18 cellular contexts compared by ENCODE assay signal in the genomic region with DNA sequence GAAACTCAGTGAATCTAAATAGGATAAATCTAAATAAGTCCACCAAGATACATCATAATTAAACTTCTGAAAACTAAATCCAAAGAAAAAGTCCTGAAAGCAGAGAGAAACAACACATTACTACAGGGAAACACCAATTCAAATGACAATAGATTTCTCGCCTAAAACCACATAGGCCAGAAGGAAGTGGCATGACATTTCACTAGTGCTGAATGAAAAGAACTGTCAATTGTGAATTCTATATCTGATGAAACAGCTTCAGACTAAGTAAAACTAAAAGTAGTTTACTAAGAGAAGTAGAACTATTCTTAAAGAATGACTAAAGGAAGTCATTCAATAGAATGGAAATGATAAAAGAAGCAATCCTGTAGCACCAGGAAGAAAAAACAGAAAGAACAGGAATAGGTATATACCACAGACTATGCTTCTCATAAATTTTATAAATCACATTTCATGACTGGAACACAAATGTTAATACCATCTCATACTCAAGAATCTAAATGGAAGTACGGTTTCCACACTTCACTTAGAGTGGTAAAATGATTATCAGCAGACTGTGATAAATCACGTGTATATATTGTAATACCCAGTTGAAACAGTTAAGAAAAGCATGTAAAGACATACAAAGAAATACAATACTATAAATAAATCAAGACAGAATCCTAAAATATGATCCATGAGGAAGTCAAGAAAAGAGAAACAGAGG. TPM values are rescaled to one million over a fixed set of nuclear protein-coding genes. Genes with fewer than 3 reads are reported as not detected.
DNase-seq lines count a peak whose midpoint lies in the region; ATAC-seq and TF ChIP-seq lines count a peak whose summit lies in the region.
"Had no signal": no experiment of that assay in that cellular context is flagged by ENCODE, and none has a peak within 500 bp of the region (broad histone marks: within the 10 kb centered on the region; RNA-seq: fewer than 3 reads in every experiment).

No MANE protein-coding gene starts in this region.

- no peak overlapping the region for H3K27ac ChIP-seq in CD8-positive, alpha-beta T cell (ENCODE audit: low read depth, low read length)
- H3K27ac ChIP-seq in upper lobe of right lung, result no peak overlapping the region
- H3K27ac ChIP-seq: ascending aorta had no signal

- no peak for TF ChIP-seq CTCF in CD8-positive, alpha-beta T cell (IDR thresholded peaks at IDR 0.05)
- TF ChIP-seq CTCF in upper lobe of right lung (IDR thresholded peaks at IDR 0.05), result no peak

- POLR2A ChIA-PET in CD8-positive, alpha-beta T cell (lab: Charles Lee), result interaction anchor here (1.1 kb wide), 1 partner anchor 10 kb away, joined by 5 read pairs; no protein-coding TSS in a partner anchor
- POLR2A ChIA-PET in activated CD8-positive, alpha-beta T cell treated with anti-CD3 and anti-CD28 coated beads, Interleukin-2, amount 10 ng/mL, durations not matched to agents 7 days and 5 days (lab: Charles Lee), result interaction anchor here (0.6 to 1.6 kb wide), 4 partner anchors 14 to 75 kb away, joined by 3 to 4 read pairs (median 4); a partner anchor contains a TSS
- POLR2A ChIA-PET in naive thymus-derived CD8-positive, alpha-beta T cell (lab: Charles Lee), result no interaction called here

- CTCF ChIA-PET in CD8-positive, alpha-beta T cell (lab: Charles Lee), result interaction anchor here (1.8 kb wide), 1 partner anchor 20 kb away, joined by 9 read pairs; no protein-coding TSS in a partner anchor
- CTCF ChIA-PET in activated CD8-positive, alpha-beta T cell treated with anti-CD3 and anti-CD28 coated beads, Interleukin-2, amount 10 ng/mL, durations not matched to agents 7 days and 5 days (lab: Charles Lee), result interaction anchor here (1.1 to 3.5 kb wide), 4 partner anchors 14 to 37 kb away, joined by 3 to 11 read pairs (median 4); no protein-coding TSS in a partner anchor

- H3K36me3 ChIP-seq in CD8-positive, alpha-beta T cell (ENCODE audit: insufficient read depth, low read length), result no peaks in the 10 kb centered on the region
- H3K36me3 ChIP-seq in upper lobe of right lung (peaks cover 10% of the 10 kb centered on the region), HAP-1 (replicated peaks) (peaks cover 4% of the 10 kb centered on the region; the same call in 1 of the 2 replicates)
- H3K36me3 ChIP-seq: ascending aorta had no signal

- H3K9me3 ChIP-seq in CD8-positive, alpha-beta T cell (ENCODE audit: low read length), result no peaks in the 10 kb centered on the region
- no peaks in the 10 kb centered on the region for H3K9me3 ChIP-seq in upper lobe of right lung
- no peaks in the 10 kb centered on the region for H3K9me3 ChIP-seq in HAP-1
- H3K9me3 ChIP-seq: ascending aorta had no signal

- ATAC-seq in CD8-positive, alpha-beta T cell, result peak; percentile 74
- peak; percentile 87 for ATAC-seq in activated CD8-positive, alpha-beta T cell treated with anti-CD3 and anti-CD28 coated beads, Interleukin-2, amount 10 ng/mL, durations not matched to agents 7 days and 5 days
- peak; percentile 52 to 57 for ATAC-seq in naive thymus-derived CD8-positive, alpha-beta T cell
- no peak for ATAC-seq in upper lobe of right lung

- peaks cover 44% of the 10 kb centered on the region for H3K4me1 Mint-ChIP-seq in CD8-positive, alpha-beta T cell (ENCODE audit: low read depth)
- peaks cover 58% of the 10 kb centered on the region for H3K4me1 Mint-ChIP-seq in activated CD8-positive, alpha-beta T cell treated with anti-CD3 and anti-CD28 coated beads, Interleukin-2, amount 10 ng/mL, durations not matched to agents 7 days and 5 days (ENCODE audit: low read depth)
- peaks cover 11 to 49% (median 34%) of the 10 kb centered on the region in 4 donors for H3K4me1 Mint-ChIP-seq in naive thymus-derived CD8-positive, alpha-beta T cell

- peak overlapping the region; percentile 74 for H3K27ac Mint-ChIP-seq in CD8-positive, alpha-beta T cell
- H3K27ac Mint-ChIP-seq in activated CD8-positive, alpha-beta T cell treated with anti-CD3 and anti-CD28 coated beads, Interleukin-2, amount 10 ng/mL, durations not matched to agents 7 days and 5 days, result peak overlapping the region; percentile 97
- H3K27ac Mint-ChIP-seq in naive thymus-derived CD8-positive, alpha-beta T cell, result peak overlapping the region in 8 of 10 donors; percentile 26 to 83 (median 53)

- peaks cover 9% of the 10 kb centered on the region for H3K9me3 Mint-ChIP-seq in CD8-positive, alpha-beta T cell
- H3K9me3 Mint-ChIP-seq in activated CD8-positive, alpha-beta T cell treated with anti-CD3 and anti-CD28 coated beads, Interleukin-2, amount 10 ng/mL, durations not matched to agents 7 days and 5 days (ENCODE audit: insufficient read depth), result peaks cover 12% of the 10 kb centered on the region
- H3K9me3 Mint-ChIP-seq in naive thymus-derived CD8-positive, alpha-beta T cell, result peaks cover 0 to 15% (median 7%) of the 10 kb centered on the region in 9 donors

- peak overlapping the region; percentile 52 for H3K4me3 Mint-ChIP-seq in CD8-positive, alpha-beta T cell
- peak overlapping the region; percentile 73 for H3K4me3 Mint-ChIP-seq in activated CD8-positive, alpha-beta T cell treated with anti-CD3 and anti-CD28 coated beads, Interleukin-2, amount 10 ng/mL, durations not matched to agents 7 days and 5 days
- peak overlapping the region in 8 of 10 donors; percentile 7 to 53 (median 32) for H3K4me3 Mint-ChIP-seq in naive thymus-derived CD8-positive, alpha-beta T cell

- peaks cover 15% of the 10 kb centered on the region for H3K4me1 ChIP-seq in CD8-positive, alpha-beta T cell (ENCODE audit: insufficient read depth, low read length)
- H3K4me1 ChIP-seq in upper lobe of right lung (peaks cover 12% of the 10 kb centered on the region), HAP-1 (peaks cover 13% of the 10 kb centered on the region)
- H3K4me1 ChIP-seq: ascending aorta had no signal

- intact Hi-C loops in CD8-positive, alpha-beta T cell (cut with DNase I, micrococcal nuclease), result no loop called here
- intact Hi-C loops in upper lobe of right lung (cut with DNase I), result no loop called here

- H3K27me3 Mint-ChIP-seq in CD8-positive, alpha-beta T cell (ENCODE audit: low read depth), result no peaks in the 10 kb centered on the region
- no peaks in the 10 kb centered on the region for H3K27me3 Mint-ChIP-seq in activated CD8-positive, alpha-beta T cell treated with anti-CD3 and anti-CD28 coated beads, Interleukin-2, amount 10 ng/mL, durations not matched to agents 7 days and 5 days (ENCODE audit: low read depth)
- no peaks in the 10 kb centered on the region for H3K27me3 Mint-ChIP-seq in naive thymus-derived CD8-positive, alpha-beta T cell

- H3K27me3 ChIP-seq in CD8-positive, alpha-beta T cell (ENCODE audit: insufficient read depth, low read length), result no peaks in the 10 kb centered on the region
- no peaks in the 10 kb centered on the region for H3K27me3 ChIP-seq in upper lobe of right lung
- H3K27me3 ChIP-seq in HAP-1 (ENCODE audit: low read depth), result no peaks in the 10 kb centered on the region
- H3K27me3 ChIP-seq: ascending aorta had no signal

- in situ Hi-C loops in HAP-1 (cut with MboI; ENCODE audit: low sequenced_read_pairs), result no loop called here

- DNase-seq in CD8-positive, alpha-beta T cell, result no peak
- DNase-seq in Kasumi-1 (lab: John Stamatoyannopoulos, UW), result peak; percentile 23 to 46
- DNase-seq in activated CD8-positive, alpha-beta T cell treated with anti-CD3 and anti-CD28 coated beads, Interleukin-2, amount 10 ng/mL, durations not matched to agents 7 days and 5 days, result peak; percentile 50
- DNase-seq in naive thymus-derived CD8-positive, alpha-beta T cell, result peak in 2 of 10 donors; percentile 8 to 22
- no peak for DNase-seq in upper lobe of right lung
- DNase-seq in NCI-H2029 (lab: John Stamatoyannopoulos, UW), result no peak
- no peak for DNase-seq in HAP-1 (ENCODE audit: low spot score in 2 of 2)
- DNase-seq: Calu3; cerebellar nuclear complex; effector memory CD4-positive, alpha-beta T cell; head of caudate nucleus; IMR-90; NCI-H2081 treated with DMSO at 0.1 percent for 48 hours; NCI-H69; posterior cingulate gyrus; SHP77 treated with DMSO at 0.1 percent for 48 hours; stimulated activated CD4-positive, alpha-beta T cell treated with anti-CD3 and anti-CD28 coated beads, Interleukin-1b, Interleukin-23, amount 100 ng/mL, for 48 hours had no signal

- no peak overlapping the region for H3K4me3 ChIP-seq in CD8-positive, alpha-beta T cell (ENCODE audit: low read depth, low read length)
- H3K4me3 ChIP-seq in upper lobe of right lung (no peak overlapping the region), HAP-1 (no peak overlapping the region)
- H3K4me3 ChIP-seq: ascending aorta had no signal

- H3K36me3 Mint-ChIP-seq in CD8-positive, alpha-beta T cell, result peaks cover 43% of the 10 kb centered on the region
- peaks cover 50% of the 10 kb centered on the region for H3K36me3 Mint-ChIP-seq in activated CD8-positive, alpha-beta T cell treated with anti-CD3 and anti-CD28 coated beads, Interleukin-2, amount 10 ng/mL, durations not matched to agents 7 days and 5 days (ENCODE audit: low read depth)
- peaks cover 19 to 47% (median 22%) of the 10 kb centered on the region in 3 donors for H3K36me3 Mint-ChIP-seq in naive thymus-derived CD8-positive, alpha-beta T cell

RNA-seq across cellular contexts. Expression of a gene that starts 46.4 kb away (rescaled TPM):
- 10 to 100 TPM in 1 of 2 experiments, 1 to 10 TPM in 1; 7.5 to 10.7 TPM for total RNA-seq in CD8-positive, alpha-beta T cell
- total RNA-seq in activated CD8-positive, alpha-beta T cell treated with anti-CD3 and anti-CD28 coated beads, Interleukin-2, amount 10 ng/mL, durations not matched to agents 7 days and 5 days, result 10 to 100 TPM; 44.0 to 45.0 TPM
- 10 to 100 TPM; 56.6 to 62.2 TPM for total RNA-seq in naive thymus-derived CD8-positive, alpha-beta T cell
- 10 to 100 TPM in 1 of 3 donors, 1 to 10 TPM in 2; 7.6 to 11.2 (median 9.9) TPM for polyA plus RNA-seq in naive thymus-derived CD8-positive, alpha-beta T cell
- 34.3 TPM for total RNA-seq in upper lobe of right lung

Comparison
In these comparisons a context has a peak if more than half of its experiments do, and no peak if none do; other contexts are left out.
1. DNase-seq: peak in Kasumi-1 (2 of 2) and activated CD8-positive, alpha-beta T cell treated with anti-CD3 and anti-CD28 coated beads, Interleukin-2, amount 10 ng/mL, durations not matched to agents 7 days and 5 days (single experiment); none in CD8-positive, alpha-beta T cell (0 of 7), upper lobe of right lung (single experiment), NCI-H2029 (single experiment) and HAP-1 (0 of 2).
2. Peak in every context shown above with its lines, with median percentiles within 50 percentile points of each other: H3K27ac Mint-ChIP-seq and H3K4me3 Mint-ChIP-seq.